12 cellular contexts compared by ENCODE assay signal in genomic region chr9:129473523-129474244, GRCh38.
DNase-seq lines count a peak whose midpoint lies in the region; ATAC-seq and TF ChIP-seq lines count a peak whose summit lies in the region.
"Had no signal": no experiment of that assay in that cellular context is flagged by ENCODE, and none has a peak within 500 bp of the region (broad histone marks: within the 10 kb centered on the region; RNA-seq: fewer than 3 reads in every experiment).

No MANE protein-coding gene starts in this region.

- H3K4me3 Mint-ChIP-seq in endodermal cell = no peak overlapping the region

- peaks cover 9% of the 10 kb centered on the region for H3K4me1 Mint-ChIP-seq in endodermal cell

- no peaks in the 10 kb centered on the region for H3K27me3 ChIP-seq in MG63
- H3K27me3 ChIP-seq in endodermal cell (ENCODE audit: control insufficient read depth, insufficient read depth, low read length, poor library complexity, severe bottlenecking) = no peaks in the 10 kb centered on the region
- no peaks in the 10 kb centered on the region for H3K27me3 ChIP-seq in left lung

- H3K4me3 ChIP-seq in MG63 = no peak overlapping the region
- no peak overlapping the region for H3K4me3 ChIP-seq in endodermal cell (ENCODE audit: low read length)
- no peak overlapping the region for H3K4me3 ChIP-seq in left lung

- no peaks in the 10 kb centered on the region for H3K9me3 ChIP-seq in MG63
- peaks cover 8% of the 10 kb centered on the region for H3K9me3 ChIP-seq in endodermal cell (ENCODE audit: control insufficient read depth, low read length)
- H3K9me3 ChIP-seq in left lung = peaks cover 0 to 5% of the 10 kb centered on the region in 2 donors

- peak; percentile 14 for ATAC-seq in left lung
- no peak for ATAC-seq in GM18858 (IDR thresholded peaks at IDR 0.05; ENCODE audit: unreplicated experiment)
- no peak for ATAC-seq in HG03469 (IDR thresholded peaks at IDR 0.05; ENCODE audit: unreplicated experiment)

- intact Hi-C loops in left lung (cut with DNase I) = no loop called here

- peaks cover 7% of the 10 kb centered on the region for H3K27me3 Mint-ChIP-seq in endodermal cell (ENCODE audit: insufficient read depth)

- H3K36me3 Mint-ChIP-seq in endodermal cell (ENCODE audit: low read depth) = no peaks in the 10 kb centered on the region

- H3K4me1 ChIP-seq in endodermal cell (ENCODE audit: control insufficient read depth, insufficient read depth, low read length) (peaks cover 6% of the 10 kb centered on the region), left lung (peaks cover 6 to 15% of the 10 kb centered on the region in 2 donors)

- H3K27ac ChIP-seq in endodermal cell (ENCODE audit: low read depth, low read length) (peak overlapping the region; percentile 51), left lung (no peak overlapping the region)

- DNase-seq in MG63 (peak; percentile 90), endodermal cell (no peak), left lung (peak in 1 of 2 donors; percentile 31), ureter (ENCODE audit: low spot score) (peak; percentile 71), COLO668 (lab: John Stamatoyannopoulos, UW; ENCODE audit: unreplicated experiment) (no peak), NCI-H2107 (lab: John Stamatoyannopoulos, UW) (no peak)
- DNase-seq: GF-D8; HCEC 1CT; NCI-H1105; stimulated activated naive CD4-positive, alpha-beta T cell treated with Interleukin-2 at 50 U/mL for 16 hours had no signal

- H3K9me3 Mint-ChIP-seq in endodermal cell = peaks cover 10% of the 10 kb centered on the region

- H3K9ac ChIP-seq in endodermal cell (ENCODE audit: extremely low read depth, low read length, poor library complexity, severe bottlenecking) = no peak overlapping the region

- no peak overlapping the region for H3K27ac Mint-ChIP-seq in endodermal cell

- H3K36me3 ChIP-seq in MG63 = no peaks in the 10 kb centered on the region
- H3K36me3 ChIP-seq in endodermal cell (ENCODE audit: control insufficient read depth, insufficient read depth, low read length) = no peaks in the 10 kb centered on the region
- H3K36me3 ChIP-seq in left lung = no peaks in the 10 kb centered on the region

- WGBS in endodermal cell (ENCODE audit: insufficient coverage in 1 of 2, insufficient read length in 1 of 2), 2 experiments = 86% methylated on average over 12 to 15 of the region's 15 CpGs

- no peak for TF ChIP-seq CTCF in endodermal cell (conservative IDR thresholded peaks at IDR 0.05)
- TF ChIP-seq CTCF in left lung (IDR thresholded peaks at IDR 0.05) = no peak

Comparison
In these comparisons a context has a peak if more than half of its experiments do, and no peak if none do; other contexts are left out.
1. DNase-seq: peak in MG63 (single experiment) and ureter (single experiment); none in endodermal cell (single experiment), COLO668 (single experiment) and NCI-H2107 (single experiment).